8 cellular contexts compared by ENCODE assay signal in genomic region chr13:52651880-52652169, GRCh38. TPM values are rescaled to one million over a fixed set of nuclear protein-coding genes. Genes with fewer than 3 reads are reported as not detected.
A peak's percentile ranks its signal among the peaks of the same experiment; 100 is the strongest.
DNase-seq lines count a peak whose midpoint lies in the region; ATAC-seq, FAIRE-seq and TF ChIP-seq lines count a peak whose summit lies in the region.

No MANE protein-coding gene starts in this region.

- peak overlapping the region; percentile 97 for H3K27ac ChIP-seq in A673 (ENCODE audit: low read depth, low read length, poor library complexity, severe bottlenecking)
- peak overlapping the region; percentile 99 for H3K27ac ChIP-seq in mesodermal cell (ENCODE audit: low read depth, low read length, severe bottlenecking)

- H3K36me3 ChIP-seq in A673 (ENCODE audit: insufficient read depth, low read length, poor library complexity, severe bottlenecking) (peaks cover 16% of the 10 kb centered on the region), bronchial epithelial cell (ENCODE audit: control insufficient read depth, insufficient read depth, low read length) (no peaks in the 10 kb centered on the region), mesodermal cell (ENCODE audit: control insufficient read depth, insufficient read depth, low read length) (peaks cover 39% of the 10 kb centered on the region)

- TF ChIP-seq CTCF in A673 (conservative IDR thresholded peaks at IDR 0.05; ENCODE audit: low read depth, low read length) (no peak), bronchial epithelial cell (IDR thresholded peaks at IDR 0.05; ENCODE audit: insufficient read depth, low read length, severe bottlenecking) (no peak), GM20000 (IDR thresholded peaks at IDR 0.05; ENCODE audit: extremely low read depth, missing control alignments) (no peak)

- no TSS peak for BruUV-seq in A673 (replicated peaks; lab: Mats Ljungman, UMichigan)

- intact Hi-C loops in A673 (cut with micrococcal nuclease; ENCODE audit: unreplicated experiment): loop anchor here (1.0 to 10.0 kb wide), 3 partner anchors 35 to 195 kb away; partner anchors contain the start of gene PCDH8

- H3K4me3 ChIP-seq in A673 (ENCODE audit: low read depth, low read length, poor library complexity, severe bottlenecking): peak overlapping the region; percentile 84
- H3K4me3 ChIP-seq in bronchial epithelial cell (ENCODE audit: low read depth, low read length): peak overlapping the region; percentile 95
- H3K4me3 ChIP-seq in mesodermal cell (ENCODE audit: extremely low read depth, insufficient read depth, low read length, poor library complexity, severe bottlenecking): peak overlapping the region; percentile 88

- CTCF ChIA-PET in A673 (lab: Charles Lee): interaction anchor here (1.7 kb wide), 1 partner anchor 14 kb away, joined by 8 read pairs; no protein-coding TSS in a partner anchor

- ATAC-seq in GM19372 (IDR thresholded peaks at IDR 0.05; ENCODE audit: low read depth, unreplicated experiment): peak; percentile 2

- H3K9me3 ChIP-seq in A673 (ENCODE audit: low read depth, low read length, poor library complexity, severe bottlenecking) (no peaks in the 10 kb centered on the region), mesodermal cell (ENCODE audit: control insufficient read depth, low read length) (no peaks in the 10 kb centered on the region)

- H3K4me1 ChIP-seq in A673 (ENCODE audit: insufficient read depth, low read length, poor library complexity, severe bottlenecking) (peaks cover 7% of the 10 kb centered on the region), mesodermal cell (ENCODE audit: control insufficient read depth, insufficient read depth, low read length, poor library complexity, severe bottlenecking) (no peaks in the 10 kb centered on the region)

- DNase-seq in A673 (ENCODE audit: low spot score) (no peak), HTR-8/SVneo (ENCODE audit: insufficient read length, low spot score) (peak; percentile 32), bronchial epithelial cell (ENCODE audit: low read depth) (no peak), GM20000 (ENCODE audit: low spot score) (no peak), NCI-H187 (lab: John Stamatoyannopoulos, UW) (no peak), cerebellum (ENCODE audit: low spot score) (no peak)

- 0% methylated on average over 2 of the region's 8 CpGs; no CpG with 5 or more reads in 1 of the 2 experiments for whole genome bisulfite sequencing in mesodermal cell (ENCODE audit: insufficient coverage in 2 of 2), 2 experiments

- POLR2A ChIA-PET in A673 (lab: Charles Lee; ENCODE audit: low non-redundant PET): no interaction called here

- H3K27me3 ChIP-seq in A673 (replicated peaks; ENCODE audit: insufficient read depth, low read depth, low read length, poor library complexity) (no peaks in the 10 kb centered on the region), bronchial epithelial cell (ENCODE audit: control insufficient read depth, insufficient read depth, low read length) (no peaks in the 10 kb centered on the region)

- FAIRE-seq in HTR-8/SVneo (lab: Jason Lieb, UNC): no peak
- no peak for FAIRE-seq in bronchial epithelial cell (lab: Jason Lieb, UNC)

RNA-seq across cellular contexts. Expression of gene SUGT1, which starts 0.8 kb away (rescaled TPM):
- total RNA-seq in A673 (2021) (104 and 132 TPM in 2 replicates), bronchial epithelial cell (25.7 and 25.8 TPM in 2 replicates), cerebellum (59.7 TPM)
- polyA plus RNA-seq in mesodermal cell (2013, experiment 1 of 2): 82.6 TPM
- polyA plus RNA-seq in mesodermal cell (2013, experiment 2 of 2): 95.8 TPM

RNA-seq across cellular contexts. Expression of gene HNRNPA1L2, which starts 9.6 kb away (rescaled TPM):
- total RNA-seq in A673 (2021) (10.1 and 10.7 TPM in 2 replicates), bronchial epithelial cell (3.7 and 3.8 TPM in 2 replicates), cerebellum (8.3 TPM)
- 7.5 TPM for polyA plus RNA-seq in mesodermal cell (2013, experiment 1 of 2)
- 8.4 TPM for polyA plus RNA-seq in mesodermal cell (2013, experiment 2 of 2)
